ENCODE assay signal across 30 cellular contexts in the genomic region with DNA sequence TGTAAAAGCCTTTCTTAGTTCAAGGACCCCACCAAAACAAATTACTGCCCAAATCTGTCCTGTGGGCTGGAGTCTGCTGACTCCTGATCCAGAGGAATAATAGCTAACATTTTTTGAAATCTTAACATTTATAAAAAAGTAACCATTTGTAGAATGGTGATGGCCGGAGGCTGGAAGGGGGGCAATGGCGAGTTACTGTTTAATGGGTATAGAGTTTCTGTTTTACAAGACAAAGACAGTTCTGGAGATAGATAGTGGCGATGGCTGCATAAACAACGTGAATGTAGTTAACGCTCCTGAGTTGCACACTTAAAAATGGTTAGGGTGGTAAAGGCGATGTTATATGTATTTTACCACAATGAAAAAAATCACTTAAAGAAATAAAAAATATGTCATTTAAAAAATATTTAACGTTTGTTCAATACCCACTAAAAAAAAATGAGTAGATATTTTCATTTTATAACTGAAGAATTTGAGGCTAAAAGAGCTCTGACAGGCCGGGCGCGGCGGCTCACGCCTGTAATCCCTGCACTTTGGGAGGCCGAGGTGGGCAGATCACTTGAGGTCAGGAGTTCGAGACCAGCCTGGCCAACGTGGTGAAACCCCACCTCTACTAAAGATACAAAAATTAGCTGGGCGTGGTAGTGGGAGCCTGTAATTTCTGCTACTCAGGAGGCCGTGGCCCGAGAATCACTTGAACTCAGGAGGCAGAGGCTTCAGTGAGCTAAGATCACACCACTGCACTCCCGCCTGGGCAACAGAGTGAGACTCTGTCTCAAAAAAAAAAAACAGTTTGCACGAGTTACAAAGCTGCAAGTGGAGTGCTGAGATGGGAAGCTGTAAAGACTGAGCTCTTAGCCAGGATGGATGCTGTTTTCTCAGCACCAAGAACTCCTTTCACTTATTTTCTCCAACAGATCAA. TPM values are rescaled to one million over a fixed set of nuclear protein-coding genes. Genes with fewer than 3 reads are reported as not detected.
DNase-seq lines count a peak whose midpoint lies in the region; ATAC-seq and TF ChIP-seq lines count a peak whose summit lies in the region.
"Had no signal": no experiment of that assay in that cellular context is flagged by ENCODE, and none has a peak within 500 bp of the region (broad histone marks: within the 10 kb centered on the region; RNA-seq: fewer than 3 reads in every experiment).

No MANE protein-coding gene starts in this region.

- H3K9me3 Mint-ChIP-seq in activated naive CD4-positive, alpha-beta T cell treated with anti-CD3 and anti-CD28 coated beads, Interleukin-2, amount 10 ng/mL, durations not matched to agents 7 days and 5 days, result no peaks in the 10 kb centered on the region
- H3K9me3 Mint-ChIP-seq: effector memory CD8-positive, alpha-beta T cell; nephron; stimulated activated naive CD8-positive, alpha-beta T cell treated with anti-CD3 and anti-CD28 coated beads, Interleukin-15, amount 100 ng/mL, for 72 hours had no signal

- H3K27me3 ChIP-seq in HUES48 (ENCODE audit: control insufficient read depth, insufficient read depth, low read length), result no peaks in the 10 kb centered on the region
- H3K27me3 ChIP-seq in colonic mucosa, result no peaks in the 10 kb centered on the region
- H3K27me3 ChIP-seq in mesendoderm (ENCODE audit: insufficient read depth, low read length, poor library complexity), result no peaks in the 10 kb centered on the region
- H3K27me3 ChIP-seq: BLaER1 treated with 17β-estradiol and CSF1 and Interleukin-3, amounts not matched to agents 10 nM and 100 nM; pancreas had no signal

- WGBS in mesendoderm (ENCODE audit: extremely low coverage, insufficient coverage, low lambda C conversion rate), result no CpG with 5 or more reads among the region's 20 CpGs

- H3K27me3 Mint-ChIP-seq in activated naive CD4-positive, alpha-beta T cell treated with anti-CD3 and anti-CD28 coated beads, Interleukin-2, amount 10 ng/mL, durations not matched to agents 7 days and 5 days, result peaks cover 16% of the 10 kb centered on the region

- H3K27ac ChIP-seq in HUES48 (ENCODE audit: low read depth, low read length), result peak overlapping the region; percentile 96
- H3K27ac ChIP-seq in colonic mucosa, result peak overlapping the region; percentile 1
- peak overlapping the region; percentile 84 for H3K27ac ChIP-seq in mesendoderm (ENCODE audit: low read depth, low read length)
- H3K27ac ChIP-seq: BLaER1 treated with 17β-estradiol and CSF1 and Interleukin-3, amounts not matched to agents 10 nM and 100 nM; pancreas had no signal

- no peak overlapping the region for H2BK5ac ChIP-seq in mesendoderm (ENCODE audit: low read length)

- H3K23ac ChIP-seq in mesendoderm (ENCODE audit: low read length), result no peak overlapping the region

- DNase-seq in colonic mucosa (no peak), mesendoderm (no peak), inferior parietal cortex (ENCODE audit: extremely low spot score) (no peak), COLO829 (ENCODE audit: low spot score) (no peak)
- no peak for DNase-seq in activated naive CD4-positive, alpha-beta T cell treated with anti-CD3 and anti-CD28 coated beads, Interleukin-2, amount 10 ng/mL, durations not matched to agents 7 days and 5 days
- DNase-seq: activated CD4-positive, alpha-beta T cell treated with anti-CD3 and anti-CD28 coated beads, Interleukin-2, amount 50 U/mL, for 48 hours; activated CD4-positive, CD25-positive, alpha-beta regulatory T cell treated with anti-CD3 and anti-CD28 coated beads, Interleukin-2, amount 50 U/mL, for 72 hours; activated gamma-delta T cell treated with Interleukin-2 at 50 U/mL for 16 hours; activated T-cell treated with anti-CD3 and anti-CD28 coated beads, Interleukin-2, amount 50 U/mL, for 48 hours; caudate nucleus; COR-L47; cortex of kidney; DMS53; effector memory CD8-positive, alpha-beta T cell; GDM1; kidney glomerular epithelial cell; mucosa of descending colon; NCI-H1048; NCI-H187; NCI-H524; NK-92 treated with Interleukin-12 subunit alpha and Interleukin-12 subunit beta, amount 100 ng/mL, for 24 hours; pancreas; retina; Right ventricle myocardium superior; stimulated activated naive CD8-positive, alpha-beta T cell treated with anti-CD3 and anti-CD28 coated beads, Interleukin-15, amount 100 ng/mL, for 72 hours had no signal

- H3K9ac ChIP-seq in HUES48 (ENCODE audit: low read depth, low read length) (peak overlapping the region; percentile 58), colonic mucosa (ENCODE audit: low read depth in 2 of 2, low read length in 2 of 2) (no peak overlapping the region), mesendoderm (ENCODE audit: low read length) (peak overlapping the region; percentile 20)
- H3K9ac ChIP-seq: BLaER1 treated with 17β-estradiol and CSF1 and Interleukin-3, amounts not matched to agents 10 nM and 100 nM had no signal

- H3K4me1 ChIP-seq in HUES48 (ENCODE audit: control insufficient read depth, insufficient read depth, low read length) (peaks cover 71% of the 10 kb centered on the region), colonic mucosa (no peaks in the 10 kb centered on the region), mesendoderm (ENCODE audit: control insufficient read depth, low read depth, low read length) (peaks cover 22% of the 10 kb centered on the region)
- H3K4me1 ChIP-seq: pancreas had no signal

- H3K36me3 ChIP-seq in HUES48 (ENCODE audit: control insufficient read depth, insufficient read depth, low read length) (no peaks in the 10 kb centered on the region), colonic mucosa (no peaks in the 10 kb centered on the region), mesendoderm (ENCODE audit: control insufficient read depth, insufficient read depth, low read length) (no peaks in the 10 kb centered on the region)
- H3K36me3 ChIP-seq: BLaER1 treated with 17β-estradiol and CSF1 and Interleukin-3, amounts not matched to agents 10 nM and 100 nM; pancreas had no signal

- H2BK120ac ChIP-seq in mesendoderm (ENCODE audit: low read depth, low read length), result no peak overlapping the region

- H3K4ac ChIP-seq in mesendoderm (ENCODE audit: low read depth, low read length), result no peak overlapping the region

- TF ChIP-seq CTCF in colonic mucosa (IDR thresholded peaks at IDR 0.05), result no peak

- no peaks in the 10 kb centered on the region for H3K36me3 Mint-ChIP-seq in activated naive CD4-positive, alpha-beta T cell treated with anti-CD3 and anti-CD28 coated beads, Interleukin-2, amount 10 ng/mL, durations not matched to agents 7 days and 5 days

- intact Hi-C loops in colonic mucosa (cut with DNase I), result no loop called here

- H3K27ac Mint-ChIP-seq in activated naive CD4-positive, alpha-beta T cell treated with anti-CD3 and anti-CD28 coated beads, Interleukin-2, amount 10 ng/mL, durations not matched to agents 7 days and 5 days, result no peak overlapping the region
- H3K27ac Mint-ChIP-seq: effector memory CD8-positive, alpha-beta T cell; stimulated activated naive CD8-positive, alpha-beta T cell treated with anti-CD3 and anti-CD28 coated beads, Interleukin-15, amount 100 ng/mL, for 72 hours had no signal

- CTCF ChIA-PET in activated naive CD4-positive, alpha-beta T cell treated with anti-CD3 and anti-CD28 coated beads, Interleukin-2, amount 10 ng/mL, durations not matched to agents 7 days and 5 days (lab: Charles Lee), result interaction anchor here (1.8 kb wide), 1 partner anchor 11 kb away, joined by 4 read pairs; no protein-coding TSS in a partner anchor

- no peaks in the 10 kb centered on the region for H3K4me1 Mint-ChIP-seq in activated naive CD4-positive, alpha-beta T cell treated with anti-CD3 and anti-CD28 coated beads, Interleukin-2, amount 10 ng/mL, durations not matched to agents 7 days and 5 days
- H3K4me1 Mint-ChIP-seq: stimulated activated naive CD8-positive, alpha-beta T cell treated with anti-CD3 and anti-CD28 coated beads, Interleukin-15, amount 100 ng/mL, for 72 hours had no signal

- peak overlapping the region; percentile 63 for H3K56ac ChIP-seq in mesendoderm (ENCODE audit: low read length)

- H4K8ac ChIP-seq in mesendoderm (ENCODE audit: low read depth, low read length), result no peak overlapping the region

- H4K5ac ChIP-seq in mesendoderm (ENCODE audit: low read length), result no peak overlapping the region

- H3K4me3 Mint-ChIP-seq in activated naive CD4-positive, alpha-beta T cell treated with anti-CD3 and anti-CD28 coated beads, Interleukin-2, amount 10 ng/mL, durations not matched to agents 7 days and 5 days, result no peak overlapping the region
- H3K4me3 Mint-ChIP-seq: effector memory CD8-positive, alpha-beta T cell; stimulated activated naive CD8-positive, alpha-beta T cell treated with anti-CD3 and anti-CD28 coated beads, Interleukin-15, amount 100 ng/mL, for 72 hours had no signal

- peak overlapping the region; percentile 40 for H3K4me3 ChIP-seq in HUES48 (ENCODE audit: low read depth, low read length)
- no peak overlapping the region for H3K4me3 ChIP-seq in colonic mucosa
- no peak overlapping the region for H3K4me3 ChIP-seq in mesendoderm (ENCODE audit: low read length)
- H3K4me3 ChIP-seq: BLaER1 treated with 17β-estradiol and CSF1 and Interleukin-3, amounts not matched to agents 10 nM and 100 nM; mucosa of descending colon; pancreas had no signal

- no peak overlapping the region for H2AK5ac ChIP-seq in mesendoderm (ENCODE audit: low read length)

- peak overlapping the region; percentile 2 for H3K18ac ChIP-seq in mesendoderm (ENCODE audit: low read length)

- no peaks in the 10 kb centered on the region for H3K9me3 ChIP-seq in HUES48 (ENCODE audit: control insufficient read depth, insufficient read depth, low read length)
- H3K9me3 ChIP-seq in colonic mucosa, result no peaks in the 10 kb centered on the region
- H3K9me3 ChIP-seq: BLaER1 treated with 17β-estradiol and CSF1 and Interleukin-3, amounts not matched to agents 10 nM and 100 nM; mucosa of descending colon; pancreas had no signal

- peaks cover 10% of the 10 kb centered on the region for H3K79me1 ChIP-seq in mesendoderm (ENCODE audit: low read length)

- ATAC-seq in HG03196 (IDR thresholded peaks at IDR 0.05; ENCODE audit: unreplicated experiment), result no peak
- ATAC-seq: effector memory CD8-positive, alpha-beta T cell; mucosa of descending colon; pancreas; stimulated activated naive CD8-positive, alpha-beta T cell treated with anti-CD3 and anti-CD28 coated beads, Interleukin-15, amount 100 ng/mL, for 72 hours had no signal

- H3K79me2 ChIP-seq in mesendoderm (ENCODE audit: control insufficient read depth, insufficient read depth, low read length), result peaks cover 71% of the 10 kb centered on the region

- H3K4me2 ChIP-seq in mesendoderm (ENCODE audit: low read length), result peak overlapping the region; percentile 7
- H3K4me2 ChIP-seq: BLaER1 treated with 17β-estradiol and CSF1 and Interleukin-3, amounts not matched to agents 10 nM and 100 nM had no signal

- peak overlapping the region; percentile 65 for H2BK15ac ChIP-seq in mesendoderm (replicated peaks; ENCODE audit: low read depth)

RNA-seq across cellular contexts. Expression of gene IGF2BP2, which starts 37.6 kb away (rescaled TPM):
- 10 to 100 TPM; 48.7 to 61.2 TPM for total RNA-seq in colonic mucosa
- 110 TPM for polyA plus RNA-seq in mesendoderm (2013, experiment 1 of 2)
- polyA plus RNA-seq in mesendoderm (2013, experiment 2 of 2), result 110 TPM
- total RNA-seq: T-helper 2 cell treated with Interferon-gamma antibody and Interleukin-4, amounts not matched to agents 100 ng/mL and 5 ng/mL, for 36 hours had no signal

Comparison
In these comparisons a context has a peak if more than half of its experiments do, and no peak if none do; other contexts are left out.
1. H3K27ac ChIP-seq: peak in every context shown above with its lines; median percentile 96 in HUES48; 84 in mesendoderm; 1 in colonic mucosa.
2. H3K9ac ChIP-seq: peak in HUES48 (single experiment) and mesendoderm (single experiment); none in colonic mucosa (0 of 2).